In genomic region chr4:88630756-88631155, GRCh38 we compare ENCODE assay signal across 14 cellular contexts. TPM values are rescaled to one million over a fixed set of nuclear protein-coding genes. Genes with fewer than 3 reads are reported as not detected.
DNase-seq lines count a peak whose midpoint lies in the region; ATAC-seq, FAIRE-seq and TF ChIP-seq lines count a peak whose summit lies in the region.
"Had no signal": no experiment of that assay in that cellular context is flagged by ENCODE, and none has a peak within 500 bp of the region (broad histone marks: within the 10 kb centered on the region; RNA-seq: fewer than 3 reads in every experiment).

No MANE protein-coding gene starts in this region.

- H3K79me2 ChIP-seq in astrocyte (ENCODE audit: insufficient read depth, low read length) = no peaks in the 10 kb centered on the region
- no peaks in the 10 kb centered on the region for H3K79me2 ChIP-seq in MM.1S (ENCODE audit: low read length)

- FAIRE-seq in astrocyte (lab: Jason Lieb, UNC) (no peak), urothelium cell line (lab: Jason Lieb, UNC) (no peak)

- H3K36me3 Mint-ChIP-seq in activated naive CD4-positive, alpha-beta T cell treated with anti-CD3 and anti-CD28 coated beads, Interleukin-2, amount 50 U/mL, for 72 hours = peaks cover 9 to 19% of the 10 kb centered on the region in 2 donors
- peaks cover 2% of the 10 kb centered on the region for H3K36me3 Mint-ChIP-seq in activated naive CD4-positive, alpha-beta T cell treated with anti-CD3 and anti-CD28 coated beads for 36 hours (ENCODE audit: low read depth)
- H3K36me3 Mint-ChIP-seq in astrocyte (ENCODE audit: low read depth, unreplicated experiment) = peaks cover 2% of the 10 kb centered on the region

- H3K4me2 ChIP-seq in astrocyte (ENCODE audit: low read length) (peak overlapping the region; percentile 5), MM.1S (ENCODE audit: low read depth, low read length) (no peak overlapping the region)

- no peak for DNase-seq in activated naive CD4-positive, alpha-beta T cell treated with anti-CD3 and anti-CD28 coated beads, Interleukin-2, amount 50 U/mL, for 72 hours (ENCODE audit: low spot score in 2 of 2)
- no peak for DNase-seq in activated naive CD4-positive, alpha-beta T cell treated with anti-CD3 and anti-CD28 coated beads for 36 hours
- peak; percentile 71 for DNase-seq in astrocyte (ENCODE audit: low read depth)
- DNase-seq in glomerular visceral epithelial cell (ENCODE audit: extremely low spot score) = peak; percentile 28
- peak; percentile 9 for DNase-seq in urothelium cell line (ENCODE audit: low spot score)
- no peak for DNase-seq in MM.1S
- DNase-seq: activated naive CD8-positive, alpha-beta T cell treated with anti-CD3 and anti-CD28 coated beads, Interleukin-2, amount 50 U/mL, for 24 hours; islet precursor cell; NCI-H187 treated with DMSO at 0.1 percent for 48 hours; stimulated activated naive B cell treated with anti-CD40 and anti-IgM and Interleukin-4, amounts not matched to agents 10 μg/mL and 1 μg/mL and 100 μg/mL, for 72 hours; T-helper 2 cell had no signal

- H4K20me1 ChIP-seq in astrocyte (ENCODE audit: insufficient read depth, low read length) (no peaks in the 10 kb centered on the region), MM.1S (ENCODE audit: insufficient read depth, low read length) (no peaks in the 10 kb centered on the region)

- CTCF ChIA-PET in activated naive CD4-positive, alpha-beta T cell treated with anti-CD3 and anti-CD28 coated beads for 36 hours (lab: Charles Lee) = interaction anchor here (1.6 to 2.0 kb wide), 2 partner anchors 28 to 91 kb away, joined by 3 to 9 read pairs; no protein-coding TSS in a partner anchor

- H3K9me3 Mint-ChIP-seq in activated naive CD4-positive, alpha-beta T cell treated with anti-CD3 and anti-CD28 coated beads, Interleukin-2, amount 50 U/mL, for 72 hours = peaks cover 6 to 22% of the 10 kb centered on the region in 2 donors
- peaks cover 9% of the 10 kb centered on the region for H3K9me3 Mint-ChIP-seq in activated naive CD4-positive, alpha-beta T cell treated with anti-CD3 and anti-CD28 coated beads for 36 hours
- H3K9me3 Mint-ChIP-seq in astrocyte (ENCODE audit: unreplicated experiment) = peaks cover 2% of the 10 kb centered on the region

- peak; percentile 59 to 94 for ATAC-seq in activated naive CD4-positive, alpha-beta T cell treated with anti-CD3 and anti-CD28 coated beads, Interleukin-2, amount 50 U/mL, for 72 hours
- no peak for ATAC-seq in GM21367 (IDR thresholded peaks at IDR 0.05; ENCODE audit: unreplicated experiment)
- ATAC-seq in HG02678 (IDR thresholded peaks at IDR 0.05; ENCODE audit: unreplicated experiment) = no peak
- ATAC-seq: activated naive CD8-positive, alpha-beta T cell treated with anti-CD3 and anti-CD28 coated beads, Interleukin-2, amount 50 U/mL, for 24 hours had no signal

- no peak overlapping the region for H3K4me3 Mint-ChIP-seq in activated naive CD4-positive, alpha-beta T cell treated with anti-CD3 and anti-CD28 coated beads for 36 hours
- H3K4me3 Mint-ChIP-seq in astrocyte (ENCODE audit: unreplicated experiment) = no peak overlapping the region
- H3K4me3 Mint-ChIP-seq: activated naive CD8-positive, alpha-beta T cell treated with anti-CD3 and anti-CD28 coated beads, Interleukin-2, amount 50 U/mL, for 24 hours; neural crest cell; stimulated activated naive B cell treated with anti-CD40 and anti-IgM and Interleukin-4, amounts not matched to agents 10 μg/mL and 1 μg/mL and 100 μg/mL, for 72 hours had no signal

- H2AFZ ChIP-seq in astrocyte (ENCODE audit: low read depth, low read length) (no peak overlapping the region), MM.1S (ENCODE audit: low read length) (no peak overlapping the region)

- intact Hi-C loops in activated naive CD4-positive, alpha-beta T cell treated with anti-CD3 and anti-CD28 coated beads for 36 hours (cut with micrococcal nuclease) = no loop called here

- H3K27me3 Mint-ChIP-seq in activated naive CD4-positive, alpha-beta T cell treated with anti-CD3 and anti-CD28 coated beads for 36 hours (ENCODE audit: low read depth) = no peaks in the 10 kb centered on the region
- no peaks in the 10 kb centered on the region for H3K27me3 Mint-ChIP-seq in astrocyte (ENCODE audit: low read depth, unreplicated experiment)
- H3K27me3 Mint-ChIP-seq: activated naive CD8-positive, alpha-beta T cell treated with anti-CD3 and anti-CD28 coated beads, Interleukin-2, amount 50 U/mL, for 24 hours; stimulated activated naive B cell treated with anti-CD40 and anti-IgM and Interleukin-4, amounts not matched to agents 10 μg/mL and 1 μg/mL and 100 μg/mL, for 72 hours had no signal

- H3K9ac ChIP-seq in astrocyte (ENCODE audit: low read length) (peak overlapping the region; percentile 42), MM.1S (ENCODE audit: low read length) (no peak overlapping the region)

- H3K4me1 ChIP-seq in astrocyte (ENCODE audit: insufficient read depth, low read length) = peaks cover 13% of the 10 kb centered on the region
- H3K4me1 ChIP-seq in MM.1S (ENCODE audit: low read length) = no peaks in the 10 kb centered on the region

- peak overlapping the region; percentile 80 for H3K27ac ChIP-seq in astrocyte (ENCODE audit: low read depth, low read length)
- no peak overlapping the region for H3K27ac ChIP-seq in MM.1S (ENCODE audit: low read length)

- H3K9me2 ChIP-seq in MM.1S (replicated peaks; ENCODE audit: insufficient read depth, low read length) = no peaks in the 10 kb centered on the region

- H3F3A ChIP-seq in MM.1S (ENCODE audit: insufficient read depth, low read length) = no peaks in the 10 kb centered on the region

- no peak overlapping the region for H3K27ac Mint-ChIP-seq in activated naive CD4-positive, alpha-beta T cell treated with anti-CD3 and anti-CD28 coated beads, Interleukin-2, amount 50 U/mL, for 72 hours
- no peak overlapping the region for H3K27ac Mint-ChIP-seq in activated naive CD4-positive, alpha-beta T cell treated with anti-CD3 and anti-CD28 coated beads for 36 hours
- no peak overlapping the region for H3K27ac Mint-ChIP-seq in astrocyte (ENCODE audit: unreplicated experiment)
- H3K27ac Mint-ChIP-seq: activated naive CD8-positive, alpha-beta T cell treated with anti-CD3 and anti-CD28 coated beads, Interleukin-2, amount 50 U/mL, for 24 hours; stimulated activated naive B cell treated with anti-CD40 and anti-IgM and Interleukin-4, amounts not matched to agents 10 μg/mL and 1 μg/mL and 100 μg/mL, for 72 hours had no signal

- H3K4me1 Mint-ChIP-seq in activated naive CD4-positive, alpha-beta T cell treated with anti-CD3 and anti-CD28 coated beads for 36 hours (ENCODE audit: low read depth) = peaks cover 24% of the 10 kb centered on the region
- peaks cover 6% of the 10 kb centered on the region for H3K4me1 Mint-ChIP-seq in astrocyte (ENCODE audit: low read depth, unreplicated experiment)
- H3K4me1 Mint-ChIP-seq: neural crest cell had no signal

- no peaks in the 10 kb centered on the region for H3K36me3 ChIP-seq in astrocyte (ENCODE audit: insufficient read depth, low read length)
- H3K36me3 ChIP-seq in MM.1S (replicated peaks; ENCODE audit: insufficient read depth, low read length) = no peaks in the 10 kb centered on the region

- H3K4me3 ChIP-seq in astrocyte (ENCODE audit: insufficient read depth, low read depth, low read length) (no peak overlapping the region), MM.1S (ENCODE audit: low read length) (no peak overlapping the region)

- no peaks in the 10 kb centered on the region for H3K27me3 ChIP-seq in astrocyte (ENCODE audit: insufficient read depth, low read length)
- H3K27me3 ChIP-seq in MM.1S (replicated peaks; ENCODE audit: insufficient read depth, low read length) = no peaks in the 10 kb centered on the region

- TF ChIP-seq CTCF in astrocyte (IDR thresholded peaks at IDR 0.05; ENCODE audit: insufficient read depth, low read depth, low read length) (no peak), MM.1S (IDR thresholded peaks at IDR 0.05; ENCODE audit: low read length) (no peak)

- H3K9me3 ChIP-seq in astrocyte (ENCODE audit: insufficient read depth, low read depth, low read length) (no peaks in the 10 kb centered on the region), MM.1S (replicated peaks; ENCODE audit: insufficient read depth, low read length) (no peaks in the 10 kb centered on the region)

RNA-seq across cellular contexts. Expression of gene HERC3, which starts 38.5 kb away (rescaled TPM):
- total RNA-seq in activated naive CD4-positive, alpha-beta T cell treated with anti-CD3 and anti-CD28 coated beads, Interleukin-2, amount 50 U/mL, for 72 hours = 10 to 100 TPM; 29.9 to 64.3 TPM
- 10 to 100 TPM; 24.4 to 25.8 TPM for total RNA-seq in activated naive CD4-positive, alpha-beta T cell treated with anti-CD3 and anti-CD28 coated beads for 36 hours
- 8.5 and 9.3 TPM in 2 replicates for total RNA-seq in astrocyte

Comparison
In these comparisons a context has a peak if more than half of its experiments do, and no peak if none do; other contexts are left out.
1. ATAC-seq: peak in activated naive CD4-positive, alpha-beta T cell treated with anti-CD3 and anti-CD28 coated beads, Interleukin-2, amount 50 U/mL, for 72 hours (2 of 2); none in GM21367 (single experiment) and HG02678 (single experiment).
2. DNase-seq: peak in astrocyte (single experiment), glomerular visceral epithelial cell (single experiment) and urothelium cell line (single experiment); none in activated naive CD4-positive, alpha-beta T cell treated with anti-CD3 and anti-CD28 coated beads, Interleukin-2, amount 50 U/mL, for 72 hours (0 of 2), activated naive CD4-positive, alpha-beta T cell treated with anti-CD3 and anti-CD28 coated beads for 36 hours (single experiment) and MM.1S (single experiment).